9 cellular contexts compared by ENCODE assay signal in genomic region chr9:69175488-69175872, GRCh38. TPM values are rescaled to one million over a fixed set of nuclear protein-coding genes. Genes with fewer than 3 reads are reported as not detected.
DNase-seq lines count a peak whose midpoint lies in the region; ATAC-seq and TF ChIP-seq lines count a peak whose summit lies in the region.
"Had no signal": no experiment of that assay in that cellular context is flagged by ENCODE, and none has a peak within 500 bp of the region (broad histone marks: within the 10 kb centered on the region; RNA-seq: fewer than 3 reads in every experiment).

No MANE protein-coding gene starts in this region.

- no peaks in the 10 kb centered on the region for H3K36me3 Mint-ChIP-seq in activated CD4-positive, alpha-beta T cell treated with anti-CD3 and anti-CD28 coated beads, Interleukin-2, amount 10 ng/mL, durations not matched to agents 24 days and 14 days (ENCODE audit: low read depth)
- peaks cover 22% of the 10 kb centered on the region for H3K36me3 Mint-ChIP-seq in endothelial cell (ENCODE audit: low read depth, unreplicated experiment)

- peaks cover 67% of the 10 kb centered on the region for H3K4me1 Mint-ChIP-seq in activated CD4-positive, alpha-beta T cell treated with anti-CD3 and anti-CD28 coated beads, Interleukin-2, amount 10 ng/mL, durations not matched to agents 24 days and 14 days
- peaks cover 55% of the 10 kb centered on the region for H3K4me1 Mint-ChIP-seq in endothelial cell (ENCODE audit: unreplicated experiment)

- ATAC-seq in HG02884 (IDR thresholded peaks at IDR 0.05; ENCODE audit: unreplicated experiment) (peak; percentile 8), left lung (no peak)

- H3K9me3 ChIP-seq in left lung, result no peaks in the 10 kb centered on the region
- H3K9me3 ChIP-seq: BLaER1 had no signal

- TF ChIP-seq POLR2A in lower leg skin (IDR thresholded peaks at IDR 0.05), result no peak

- no peak for DNase-seq in activated CD4-positive, alpha-beta T cell treated with anti-CD3 and anti-CD28 coated beads, Interleukin-2, amount 10 ng/mL, durations not matched to agents 24 days and 14 days
- no peak for DNase-seq in activated CD4-positive, alpha-beta T cell treated with anti-CD3 and anti-CD28 coated beads for 4 hours
- no peak for DNase-seq in left lung
- DNase-seq in lower leg skin (ENCODE audit: low spot score in 2 of 2), result no peak
- DNase-seq in DMS79 (lab: John Stamatoyannopoulos, UW), result no peak
- DNase-seq in endothelial cell (ENCODE audit: low spot score), result no peak

- no peaks in the 10 kb centered on the region for H3K27me3 ChIP-seq in left lung

- no peaks in the 10 kb centered on the region for H3K9me3 Mint-ChIP-seq in activated CD4-positive, alpha-beta T cell treated with anti-CD3 and anti-CD28 coated beads, Interleukin-2, amount 10 ng/mL, durations not matched to agents 24 days and 14 days
- H3K9me3 Mint-ChIP-seq in endothelial cell (ENCODE audit: unreplicated experiment), result no peaks in the 10 kb centered on the region

- no peak for TF ChIP-seq CTCF in WI38 (IDR thresholded peaks at IDR 0.05; ENCODE audit: low read depth, low read length)
- TF ChIP-seq CTCF in left lung (IDR thresholded peaks at IDR 0.05), result no peak
- no peak for TF ChIP-seq CTCF in lower leg skin (IDR thresholded peaks at IDR 0.05)
- TF ChIP-seq CTCF in endothelial cell (IDR thresholded peaks at IDR 0.05; ENCODE audit: unreplicated experiment), result no peak

- intact Hi-C loops in activated CD4-positive, alpha-beta T cell treated with anti-CD3 and anti-CD28 coated beads, Interleukin-2, amount 10 ng/mL, durations not matched to agents 24 days and 14 days (cut with micrococcal nuclease), result loop anchor here (2.0 to 10.0 kb wide), 5 partner anchors 53 to 1239 kb away; partner anchors contain the start of genes FXN and KLF9
- intact Hi-C loops in left lung (cut with DNase I), result no loop called here
- intact Hi-C loops in lower leg skin (cut with DNase I; ENCODE audit: low total_unique reads), result loop anchor here (10.0 kb wide), 1 partner anchor 51 kb away; no protein-coding TSS in a partner anchor

- H3K27me3 Mint-ChIP-seq in activated CD4-positive, alpha-beta T cell treated with anti-CD3 and anti-CD28 coated beads, Interleukin-2, amount 10 ng/mL, durations not matched to agents 24 days and 14 days, result peaks cover 24% of the 10 kb centered on the region
- peaks cover 6% of the 10 kb centered on the region for H3K27me3 Mint-ChIP-seq in endothelial cell (ENCODE audit: unreplicated experiment)

- H3K4me3 Mint-ChIP-seq in activated CD4-positive, alpha-beta T cell treated with anti-CD3 and anti-CD28 coated beads, Interleukin-2, amount 10 ng/mL, durations not matched to agents 24 days and 14 days, result peak overlapping the region; percentile 84
- H3K4me3 Mint-ChIP-seq in endothelial cell (ENCODE audit: unreplicated experiment), result no peak overlapping the region

- H3K27ac ChIP-seq in left lung, result peak overlapping the region; percentile 75 to 87
- H3K27ac ChIP-seq: BLaER1 had no signal

- no peaks in the 10 kb centered on the region for H3K36me3 ChIP-seq in left lung
- H3K36me3 ChIP-seq: BLaER1 had no signal

- H3K4me1 ChIP-seq in left lung, result peaks cover 11 to 86% of the 10 kb centered on the region in 2 donors

- peak overlapping the region; percentile 78 for H3K27ac Mint-ChIP-seq in activated CD4-positive, alpha-beta T cell treated with anti-CD3 and anti-CD28 coated beads, Interleukin-2, amount 10 ng/mL, durations not matched to agents 24 days and 14 days
- no peak overlapping the region for H3K27ac Mint-ChIP-seq in endothelial cell (ENCODE audit: unreplicated experiment)

- 38 to 39% methylated on average over 8 of the region's 8 CpGs for WGBS in lower leg skin, 2 donors

- H3K4me3 ChIP-seq in WI38 (ENCODE audit: low read depth, low read length), result peak overlapping the region; percentile 85
- H3K4me3 ChIP-seq in left lung, result peak overlapping the region; percentile 56 to 65
- H3K4me3 ChIP-seq in lower leg skin (ENCODE audit: low read depth, poor library complexity, severe bottlenecking), result no peak overlapping the region
- H3K4me3 ChIP-seq: BLaER1 had no signal

RNA-seq across cellular contexts. Expression of gene TJP2, which starts 1.4 kb away (rescaled TPM):
- 18.0 and 19.4 TPM in 2 replicates for total RNA-seq in activated CD4-positive, alpha-beta T cell treated with anti-CD3 and anti-CD28 coated beads, Interleukin-2, amount 10 ng/mL, durations not matched to agents 24 days and 14 days
- total RNA-seq in left lung (100 to 1,000 TPM in 1 of 2 donors, 10 to 100 TPM in 1; 93.0 to 116 TPM), lower leg skin (100 to 1,000 TPM; 137 to 191 (median 167) TPM), endothelial cell (ENCODE audit: unreplicated experiment) (198 TPM)

Comparison
In these comparisons a context has a peak if more than half of its experiments do, and no peak if none do; other contexts are left out.
1. intact Hi-C loops: an anchor here in activated CD4-positive, alpha-beta T cell treated with anti-CD3 and anti-CD28 coated beads, Interleukin-2, amount 10 ng/mL, durations not matched to agents 24 days and 14 days (2.0 to 10.0 kb wide) and lower leg skin (10.0 kb wide); none called in left lung.